Comparison of ENCODE assay signal across 31 cellular contexts in the genomic region with DNA sequence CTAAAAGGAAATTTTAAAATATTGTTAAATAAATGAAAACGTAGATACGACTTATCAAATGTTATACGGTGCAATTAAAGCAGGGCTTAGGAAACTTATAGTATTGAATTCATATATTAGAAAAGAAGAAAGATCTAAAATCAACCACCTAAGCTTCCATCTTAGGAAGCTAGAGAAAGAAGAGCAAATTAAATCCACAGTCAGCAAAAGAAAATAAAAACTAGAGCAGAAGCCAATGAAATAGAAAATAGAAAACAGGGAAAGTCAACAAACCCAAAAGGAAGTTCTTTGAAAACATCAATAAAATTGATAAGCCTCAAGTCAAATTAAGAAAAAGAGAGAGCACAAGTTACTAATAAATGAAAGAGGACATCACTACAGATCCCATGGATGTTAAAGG.
"Had no signal": no experiment of that assay in that cellular context is flagged by ENCODE, and none has a peak within 500 bp of the region (broad histone marks: within the 10 kb centered on the region; RNA-seq: fewer than 3 reads in every experiment).

No MANE protein-coding gene starts in this region.

- ATAC-seq: activated CD4-positive, alpha-beta T cell treated with anti-CD3 and anti-CD28 coated beads for 36 hours; activated CD8-positive, alpha-beta memory T cell treated with anti-CD3 and anti-CD28 coated beads, Interleukin-2, amount 10 ng/mL, durations not matched to agents 7 days and 5 days; activated CD8-positive, alpha-beta T cell treated with anti-CD3 and anti-CD28 coated beads, Interleukin-2, amount 10 ng/mL, durations not matched to agents 7 days and 5 days; activated naive CD8-positive, alpha-beta T cell treated with anti-CD3 and anti-CD28 coated beads, Interleukin-2, amount 50 U/mL, for 24 hours; body of pancreas; gastroesophageal sphincter; heart right ventricle; T-helper 17 cell had no signal

- H2AFZ ChIP-seq: hepatocyte had no signal

- DNase-seq: activated CD4-positive, alpha-beta memory T cell treated with anti-CD3 and anti-CD28 coated beads for 36 hours; activated CD4-positive, alpha-beta T cell treated with anti-CD3 and anti-CD28 coated beads for 36 hours; activated CD4-positive, alpha-beta T cell treated with anti-CD3 and anti-CD28 coated beads, Interleukin-2, amount 10 ng/mL, durations not matched to agents 24 days and 14 days; activated CD4-positive, CD25-positive, alpha-beta regulatory T cell; activated CD4-positive, CD25-positive, alpha-beta regulatory T cell treated with anti-CD3 and anti-CD28 coated beads, Interleukin-2, amount 50 U/mL, for 72 hours; activated CD8-positive, alpha-beta memory T cell treated with anti-CD3 and anti-CD28 coated beads, Interleukin-2, amount 10 ng/mL, durations not matched to agents 7 days and 5 days; activated CD8-positive, alpha-beta memory T cell treated with anti-CD3 and anti-CD28 coated beads, Interleukin-2, amount 50 U/mL, for 4 hours; activated CD8-positive, alpha-beta T cell treated with anti-CD3 and anti-CD28 coated beads, Interleukin-2, amount 10 ng/mL, durations not matched to agents 7 days and 5 days; activated gamma-delta T cell; activated naive CD4-positive, alpha-beta T cell; activated naive CD4-positive, alpha-beta T cell treated with anti-CD3 and anti-CD28 coated beads, Interleukin-2, amount 50 U/mL, for 16 hours; activated naive CD8-positive, alpha-beta T cell treated with anti-CD3 and anti-CD28 coated beads for 36 hours; activated naive CD8-positive, alpha-beta T cell treated with anti-CD3 and anti-CD28 coated beads, Interleukin-2, amount 50 U/mL, for 24 hours; activated T-cell treated with anti-CD3 and anti-CD28 coated beads, Interleukin-2, amount 50 U/mL, for 1 hour; adrenal gland; amygdala; aorta; body of pancreas; caudate nucleus; cortex of kidney; effector CD8-positive, alpha-beta T cell; esophagus squamous epithelium; foreskin melanocyte; heart right ventricle; T-helper 1 cell; T-helper 17 cell; T1000 had no signal

- H3K27me3 ChIP-seq: adrenal gland, body of pancreas, esophagus squamous epithelium, gastroesophageal sphincter, heart right ventricle, hepatocyte had no signal

- H3K4me2 ChIP-seq: hepatocyte had no signal

- H3K36me3 ChIP-seq: adrenal gland, esophagus squamous epithelium, heart right ventricle had no signal

- H3K4me3 Mint-ChIP-seq: activated CD4-positive, alpha-beta memory T cell treated with anti-CD3 and anti-CD28 coated beads for 36 hours; activated CD4-positive, alpha-beta T cell treated with anti-CD3 and anti-CD28 coated beads for 36 hours; activated CD4-positive, alpha-beta T cell treated with anti-CD3 and anti-CD28 coated beads, Interleukin-2, amount 10 ng/mL, durations not matched to agents 24 days and 14 days; activated CD8-positive, alpha-beta memory T cell treated with anti-CD3 and anti-CD28 coated beads, Interleukin-2, amount 10 ng/mL, durations not matched to agents 7 days and 5 days; activated CD8-positive, alpha-beta T cell treated with anti-CD3 and anti-CD28 coated beads, Interleukin-2, amount 10 ng/mL, durations not matched to agents 7 days and 5 days; activated naive CD8-positive, alpha-beta T cell treated with anti-CD3 and anti-CD28 coated beads for 36 hours; activated naive CD8-positive, alpha-beta T cell treated with anti-CD3 and anti-CD28 coated beads, Interleukin-2, amount 50 U/mL, for 24 hours; T-helper 17 cell; T-helper 2 cell treated with Interferon-gamma antibody and Interleukin-4, amounts not matched to agents 5 μg/mL and 100 μg/mL, for 36 hours had no signal

- H3K9me3 Mint-ChIP-seq: activated CD4-positive, alpha-beta memory T cell treated with anti-CD3 and anti-CD28 coated beads for 36 hours; activated CD4-positive, alpha-beta T cell treated with anti-CD3 and anti-CD28 coated beads, Interleukin-2, amount 10 ng/mL, durations not matched to agents 24 days and 14 days; activated naive CD8-positive, alpha-beta T cell treated with anti-CD3 and anti-CD28 coated beads for 36 hours; activated naive CD8-positive, alpha-beta T cell treated with anti-CD3 and anti-CD28 coated beads, Interleukin-2, amount 50 U/mL, for 24 hours; T-helper 2 cell treated with Interferon-gamma antibody and Interleukin-4, amounts not matched to agents 5 μg/mL and 100 μg/mL, for 36 hours had no signal

- H3K4me3 ChIP-seq: adrenal gland, body of pancreas, esophagus squamous epithelium, gastroesophageal sphincter, heart right ventricle, hepatocyte had no signal

- H3K27ac ChIP-seq: adrenal gland, body of pancreas, epithelial cell of prostate, esophagus squamous epithelium, gastroesophageal sphincter, heart right ventricle, hepatocyte had no signal

- H3K4me1 Mint-ChIP-seq: activated CD4-positive, alpha-beta T cell treated with anti-CD3 and anti-CD28 coated beads for 36 hours; activated CD4-positive, alpha-beta T cell treated with anti-CD3 and anti-CD28 coated beads, Interleukin-2, amount 10 ng/mL, durations not matched to agents 24 days and 14 days; activated CD8-positive, alpha-beta memory T cell treated with anti-CD3 and anti-CD28 coated beads, Interleukin-2, amount 10 ng/mL, durations not matched to agents 7 days and 5 days; activated naive CD8-positive, alpha-beta T cell treated with anti-CD3 and anti-CD28 coated beads for 36 hours; activated naive CD8-positive, alpha-beta T cell treated with anti-CD3 and anti-CD28 coated beads, Interleukin-2, amount 50 U/mL, for 24 hours had no signal

- H3K27me3 Mint-ChIP-seq: activated CD4-positive, alpha-beta memory T cell treated with anti-CD3 and anti-CD28 coated beads for 36 hours; activated CD4-positive, alpha-beta T cell treated with anti-CD3 and anti-CD28 coated beads for 36 hours; activated CD4-positive, alpha-beta T cell treated with anti-CD3 and anti-CD28 coated beads, Interleukin-2, amount 10 ng/mL, durations not matched to agents 24 days and 14 days; activated CD8-positive, alpha-beta memory T cell treated with anti-CD3 and anti-CD28 coated beads, Interleukin-2, amount 10 ng/mL, durations not matched to agents 7 days and 5 days; activated naive CD8-positive, alpha-beta T cell treated with anti-CD3 and anti-CD28 coated beads for 36 hours; activated naive CD8-positive, alpha-beta T cell treated with anti-CD3 and anti-CD28 coated beads, Interleukin-2, amount 50 U/mL, for 24 hours; T-helper 17 cell had no signal

- H3K27ac Mint-ChIP-seq: activated CD4-positive, alpha-beta memory T cell treated with anti-CD3 and anti-CD28 coated beads for 36 hours; activated CD4-positive, alpha-beta T cell treated with anti-CD3 and anti-CD28 coated beads for 36 hours; activated CD4-positive, alpha-beta T cell treated with anti-CD3 and anti-CD28 coated beads, Interleukin-2, amount 10 ng/mL, durations not matched to agents 24 days and 14 days; activated CD8-positive, alpha-beta memory T cell treated with anti-CD3 and anti-CD28 coated beads, Interleukin-2, amount 10 ng/mL, durations not matched to agents 7 days and 5 days; activated CD8-positive, alpha-beta T cell treated with anti-CD3 and anti-CD28 coated beads, Interleukin-2, amount 10 ng/mL, durations not matched to agents 7 days and 5 days; activated naive CD8-positive, alpha-beta T cell treated with anti-CD3 and anti-CD28 coated beads for 36 hours; activated naive CD8-positive, alpha-beta T cell treated with anti-CD3 and anti-CD28 coated beads, Interleukin-2, amount 50 U/mL, for 24 hours; T-helper 17 cell; T-helper 2 cell treated with Interferon-gamma antibody and Interleukin-4, amounts not matched to agents 5 μg/mL and 100 μg/mL, for 36 hours had no signal

- H3K9me3 ChIP-seq: adrenal gland, body of pancreas, esophagus squamous epithelium, gastroesophageal sphincter had no signal

- H3K4me1 ChIP-seq: adrenal gland, gastroesophageal sphincter, heart right ventricle had no signal
